ENCODE assay signal across 10 cellular contexts in genomic region chr3:65767551-65767950, GRCh38.
"Had no signal": no experiment of that assay in that cellular context is flagged by ENCODE, and none has a peak within 500 bp of the region (broad histone marks: within the 10 kb centered on the region; RNA-seq: fewer than 3 reads in every experiment).

No MANE protein-coding gene starts in this region.

- FAIRE-seq: H54 had no signal

- ATAC-seq: GM23338, HCT116 had no signal

- DNase-seq: GM23248, GOT3, H7, H9, HCEC 1CT, HFFc6 had no signal

- H2AFZ ChIP-seq: GM23248, GM23338 had no signal

- H3K9me3 Mint-ChIP-seq: GM23338, H9, HFFc6 had no signal

- H3K4me1 ChIP-seq: HAP-1 had no signal

- H3K9ac ChIP-seq: GM23248 had no signal

- H3K4me3 ChIP-seq: GM23248, GM23338, HAP-1 had no signal

- H3K4me3 Mint-ChIP-seq: GM23338, H9, HFFc6 had no signal

- H3K27ac ChIP-seq: GM23248 had no signal

- H3K27ac Mint-ChIP-seq: GM23338, H9, HFFc6 had no signal

- H3K36me3 ChIP-seq: HAP-1 had no signal

- H3K4me2 ChIP-seq: GM23338 had no signal

- H3K9me3 ChIP-seq: HAP-1 had no signal
